Comparison of ENCODE assay signal across 8 cellular contexts in the genomic region with DNA sequence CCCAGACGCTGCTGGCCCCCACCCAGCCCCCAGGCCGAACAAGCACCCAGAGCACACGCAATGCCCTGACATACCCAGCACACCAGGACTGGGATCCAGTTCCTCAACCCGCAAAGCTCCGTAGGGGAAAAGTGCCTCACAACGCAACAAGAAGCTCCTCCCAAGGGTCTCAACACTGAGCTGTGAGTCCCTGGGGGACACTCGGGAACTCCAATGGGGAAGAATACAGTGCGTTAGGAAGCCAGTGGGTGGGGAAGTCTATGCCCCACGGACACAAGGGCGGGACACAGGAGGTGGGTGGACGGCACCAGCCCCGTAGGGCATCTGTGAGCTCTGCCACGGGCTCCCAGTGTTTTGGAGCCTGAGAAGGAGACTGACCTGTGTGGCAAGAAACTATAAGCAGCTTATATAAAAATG. TPM values are rescaled to one million over a fixed set of nuclear protein-coding genes. Genes with fewer than 3 reads are reported as not detected.
DNase-seq lines count a peak whose midpoint lies in the region; ATAC-seq and TF ChIP-seq lines count a peak whose summit lies in the region.

No MANE protein-coding gene starts in this region.

- H3K4me3 ChIP-seq in astrocyte of the cerebellum (ENCODE audit: low read depth, low read length), result peak overlapping the region; percentile 92
- no peak overlapping the region for H3K4me3 ChIP-seq in naive thymus-derived CD4-positive, alpha-beta T cell (ENCODE audit: low read length)

- CTCF ChIA-PET in naive thymus-derived CD4-positive, alpha-beta T cell (lab: Charles Lee), result interaction anchor here (0.7 to 1.7 kb wide), 2 partner anchors 32 to 287 kb away, joined by 3 to 4 read pairs; no protein-coding TSS in a partner anchor

- ATAC-seq in naive thymus-derived CD4-positive, alpha-beta T cell, result no peak
- ATAC-seq in HG03571 (IDR thresholded peaks at IDR 0.05; ENCODE audit: unreplicated experiment), result no peak

- POLR2A ChIA-PET in naive thymus-derived CD4-positive, alpha-beta T cell (lab: Charles Lee), result interaction anchor here (0.6 to 1.4 kb wide), 7 partner anchors 11 to 246 kb away, joined by 3 to 5 read pairs (median 3); a partner anchor contains a TSS

- H3K36me3 Mint-ChIP-seq in HFFc6 (ENCODE audit: low read depth), result peaks cover 7% of the 10 kb centered on the region; the same call in 1 of the 2 replicates
- peaks cover 0 to 9% (median 0%) of the 10 kb centered on the region in 5 donors for H3K36me3 Mint-ChIP-seq in naive thymus-derived CD4-positive, alpha-beta T cell

- H3K27ac Mint-ChIP-seq in HFFc6, result peak overlapping the region; percentile 77
- H3K27ac Mint-ChIP-seq in naive thymus-derived CD4-positive, alpha-beta T cell, result peak overlapping the region; percentile 78 to 100 (median 98)

- H3K27me3 Mint-ChIP-seq in HFFc6 (ENCODE audit: insufficient read depth), result peaks cover 3% of the 10 kb centered on the region
- H3K27me3 Mint-ChIP-seq in naive thymus-derived CD4-positive, alpha-beta T cell, result no peaks in the 10 kb centered on the region

- in situ Hi-C loops in astrocyte of the cerebellum (cut with HindIII; ENCODE audit: low sequenced_read_pairs), result no loop called here

- DNase-seq in CD1c-positive myeloid dendritic cell (ENCODE audit: extremely low spot score) (peak; percentile 40), HFFc6 (no peak), astrocyte of the cerebellum (ENCODE audit: low read depth) (no peak), NK-92 (lab: John Stamatoyannopoulos, UW; ENCODE audit: unreplicated experiment) (no peak), NCI-H2107 treated with DMSO at 0.1 percent for 48 hours (lab: John Stamatoyannopoulos, UW; ENCODE audit: unreplicated experiment) (no peak)
- no peak for DNase-seq in naive thymus-derived CD4-positive, alpha-beta T cell
- DNase-seq in effector CD8-positive, alpha-beta T cell (lab: John Stamatoyannopoulos, UW), result no peak

- no peaks in the 10 kb centered on the region for H3K9me3 ChIP-seq in naive thymus-derived CD4-positive, alpha-beta T cell (ENCODE audit: control insufficient read depth in 2 of 3, low read length in 3 of 3)

- H3K4me1 ChIP-seq in naive thymus-derived CD4-positive, alpha-beta T cell (ENCODE audit: control insufficient read depth in 2 of 2, insufficient read depth in 2 of 2, low read length in 2 of 2), result peaks cover 13 to 46% of the 10 kb centered on the region in 2 donors

- intact Hi-C loops in naive thymus-derived CD4-positive, alpha-beta T cell (cut with micrococcal nuclease), result loop anchor here in 1 of 2 donors (10.0 kb wide), 1 partner anchor 279 kb away; a partner anchor contains a TSS

- H3K27ac ChIP-seq in naive thymus-derived CD4-positive, alpha-beta T cell (ENCODE audit: low read depth, low read length), result peak overlapping the region; percentile 85

- no peaks in the 10 kb centered on the region for H3K27me3 ChIP-seq in naive thymus-derived CD4-positive, alpha-beta T cell (ENCODE audit: control insufficient read depth in 2 of 2, insufficient read depth in 2 of 2, low read length in 2 of 2)

- H3K36me3 ChIP-seq in naive thymus-derived CD4-positive, alpha-beta T cell (ENCODE audit: control insufficient read depth in 2 of 3, insufficient read depth in 3 of 3, low read length in 3 of 3), result peaks cover 0 to 9% (median under 1%) of the 10 kb centered on the region in 3 experiments

- peak overlapping the region; percentile 84 for H3K4me3 Mint-ChIP-seq in HFFc6
- H3K4me3 Mint-ChIP-seq in naive thymus-derived CD4-positive, alpha-beta T cell, result peak overlapping the region; percentile 76 to 91 (median 86)

- no peak for TF ChIP-seq CTCF in HFFc6 (IDR thresholded peaks at IDR 0.05)
- no peak for TF ChIP-seq CTCF in astrocyte of the cerebellum (IDR thresholded peaks at IDR 0.05; ENCODE audit: low read depth, low read length, missing control alignments)

- H3K9me3 Mint-ChIP-seq in HFFc6, result no peaks in the 10 kb centered on the region
- peaks cover 0 to 4% (median 0%) of the 10 kb centered on the region in 11 donors for H3K9me3 Mint-ChIP-seq in naive thymus-derived CD4-positive, alpha-beta T cell

- H3K4me1 Mint-ChIP-seq in HFFc6 (ENCODE audit: low read depth), result peaks cover 42% of the 10 kb centered on the region
- peaks cover 40 to 67% (median 53%) of the 10 kb centered on the region in 7 donors for H3K4me1 Mint-ChIP-seq in naive thymus-derived CD4-positive, alpha-beta T cell

RNA-seq across cellular contexts. Expression of a gene that starts 1.6 kb away (rescaled TPM):
- total RNA-seq in HFFc6 (2021; fragmentation: NEBNext Ultra II Directional; extraction: Animal tissue kit (Norgen Biotek cat#: 25700)), result 10 to 100 TPM; 32.2 to 48.1 (median 34.6) TPM
- total RNA-seq in naive thymus-derived CD4-positive, alpha-beta T cell, result 100 to 1,000 TPM in 1 of 5 experiments, 10 to 100 TPM in 4; 44.5 to 117 (median 54.2) TPM
- polyA plus RNA-seq in naive thymus-derived CD4-positive, alpha-beta T cell, result 10 to 100 TPM; 33.0 to 71.8 TPM

RNA-seq across cellular contexts. Expression of a gene that starts 2.2 kb away (rescaled TPM):
- 10 to 100 TPM; 16.9 to 24.5 (median 19.3) TPM for total RNA-seq in HFFc6 (2021; fragmentation: NEBNext Ultra II Directional; extraction: Animal tissue kit (Norgen Biotek cat#: 25700))
- 10 to 100 TPM; 26.2 to 44.3 (median 40.4) TPM for total RNA-seq in naive thymus-derived CD4-positive, alpha-beta T cell
- 10 to 100 TPM; 31.4 to 37.8 TPM for polyA plus RNA-seq in naive thymus-derived CD4-positive, alpha-beta T cell

RNA-seq across cellular contexts. Expression of a gene that starts 12.6 kb away (rescaled TPM):
- 10 to 100 TPM; 55.5 to 70.1 (median 65.1) TPM for total RNA-seq in HFFc6 (2021; fragmentation: NEBNext Ultra II Directional; extraction: Animal tissue kit (Norgen Biotek cat#: 25700))
- 10 to 100 TPM in 3 of 5 experiments, 1 to 10 TPM in 2; 7.2 to 16.6 (median 10.9) TPM for total RNA-seq in naive thymus-derived CD4-positive, alpha-beta T cell
- 1 to 10 TPM; 4.5 to 4.6 TPM for polyA plus RNA-seq in naive thymus-derived CD4-positive, alpha-beta T cell

RNA-seq across cellular contexts. Expression of a gene that starts 53.8 kb away (rescaled TPM):
- 100 to 1,000 TPM; 230 to 351 (median 300) TPM for total RNA-seq in HFFc6 (2021; fragmentation: NEBNext Ultra II Directional; extraction: Animal tissue kit (Norgen Biotek cat#: 25700))
- 100 to 1,000 TPM in 2 of 5 experiments, 10 to 100 TPM in 3; 61.4 to 272 (median 90.3) TPM for total RNA-seq in naive thymus-derived CD4-positive, alpha-beta T cell
- polyA plus RNA-seq in naive thymus-derived CD4-positive, alpha-beta T cell, result 100 to 1,000 TPM; 179 to 214 TPM

RNA-seq across cellular contexts. Expression of a gene that starts 56.4 kb away (rescaled TPM):
- under 1 TPM; 0.14 to 0.61 (median 0.38) TPM for total RNA-seq in HFFc6 (2021; fragmentation: NEBNext Ultra II Directional; extraction: Animal tissue kit (Norgen Biotek cat#: 25700))
- 1 to 10 TPM in 2 of 5 experiments, under 1 TPM in 3; 0.27 to 1.9 (median 0.75) TPM for total RNA-seq in naive thymus-derived CD4-positive, alpha-beta T cell
- polyA plus RNA-seq in naive thymus-derived CD4-positive, alpha-beta T cell, result not detected
